In the genomic region with DNA sequence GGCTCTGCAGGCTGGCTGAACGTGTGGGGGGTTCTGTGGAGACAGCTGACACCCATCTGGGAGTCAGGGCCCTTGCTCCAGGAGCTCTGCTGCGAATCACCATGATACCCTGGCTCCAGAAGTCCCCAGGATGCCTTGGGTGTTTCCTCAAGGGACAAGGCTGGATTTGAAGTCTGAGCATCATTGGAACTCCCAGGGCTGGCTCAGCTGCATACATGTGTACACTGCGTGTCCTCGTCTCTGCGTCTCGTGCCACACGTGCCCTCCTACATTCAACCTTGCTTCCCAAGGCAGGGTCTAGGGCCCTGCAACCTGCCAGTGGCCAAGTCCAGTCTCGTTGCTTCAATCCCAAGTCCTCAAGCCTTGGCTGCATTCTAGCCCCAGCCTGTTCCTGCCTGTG, we compare ENCODE assay signal across 21 cellular contexts.
"Had no signal": no experiment of that assay in that cellular context is flagged by ENCODE, and none has a peak within 500 bp of the region (broad histone marks: within the 10 kb centered on the region; RNA-seq: fewer than 3 reads in every experiment).

No MANE protein-coding gene starts in this region.

- DNase-seq: activated CD4-positive, alpha-beta T cell treated with anti-CD3 and anti-CD28 coated beads, Interleukin-2, amount 50 U/mL, for 1 hour; activated CD8-positive, alpha-beta memory T cell treated with anti-CD3 and anti-CD28 coated beads, Interleukin-2, amount 50 U/mL, for 4 hours; activated gamma-delta T cell; activated naive CD4-positive, alpha-beta T cell treated with anti-CD3 and anti-CD28 coated beads, Interleukin-2, amount 10 ng/mL, durations not matched to agents 7 days and 5 days; activated naive CD8-positive, alpha-beta T cell treated with anti-CD3 and anti-CD28 coated beads, Interleukin-2, amount 50 U/mL, for 24 hours; activated T-cell treated with anti-CD3 and anti-CD28 coated beads, Interleukin-2, amount 50 U/mL, for 1 hour; endodermal cell; foreskin fibroblast; heart left ventricle; naive thymus-derived CD8-positive, alpha-beta T cell; stimulated activated CD4-positive, alpha-beta T cell treated with anti-CD3 and anti-CD28 coated beads, Interleukin-1b, Interleukin-23, amount 100 ng/mL, for 48 hours; stimulated activated naive CD4-positive, alpha-beta T cell treated with Interleukin-2 at 50 U/mL for 16 hours; T-helper 9 cell had no signal

- ATAC-seq: activated naive CD8-positive, alpha-beta T cell treated with anti-CD3 and anti-CD28 coated beads, Interleukin-2, amount 50 U/mL, for 24 hours; esophagus mucosa; heart left ventricle; naive thymus-derived CD8-positive, alpha-beta T cell had no signal

- H3K27me3 ChIP-seq: breast epithelium, heart left ventricle, right atrium auricular region, tibial nerve had no signal

- H3K27ac ChIP-seq: heart left ventricle, right atrium auricular region, VCaP had no signal

- H3K4me1 ChIP-seq: breast epithelium had no signal

- H3K9me3 ChIP-seq: breast epithelium, heart left ventricle, right atrium auricular region, tibial nerve had no signal

- H3K4me1 Mint-ChIP-seq: activated naive CD4-positive, alpha-beta T cell treated with anti-CD3 and anti-CD28 coated beads, Interleukin-2, amount 10 ng/mL, durations not matched to agents 7 days and 5 days; activated naive CD8-positive, alpha-beta T cell treated with anti-CD3 and anti-CD28 coated beads, Interleukin-2, amount 50 U/mL, for 24 hours; central memory CD8-positive, alpha-beta T cell had no signal

- H3K27ac Mint-ChIP-seq: activated naive CD4-positive, alpha-beta T cell treated with anti-CD3 and anti-CD28 coated beads, Interleukin-2, amount 10 ng/mL, durations not matched to agents 7 days and 5 days; activated naive CD8-positive, alpha-beta T cell treated with anti-CD3 and anti-CD28 coated beads, Interleukin-2, amount 50 U/mL, for 24 hours; dendritic cell treated with granulocyte-macrophage colony-stimulating factor and Interleukin-4, amounts not matched to agents 40 ng/mL and 50 ng/mL, for 4 days; endodermal cell had no signal

- H3K4me3 Mint-ChIP-seq: activated naive CD4-positive, alpha-beta T cell treated with anti-CD3 and anti-CD28 coated beads, Interleukin-2, amount 10 ng/mL, durations not matched to agents 7 days and 5 days; activated naive CD8-positive, alpha-beta T cell treated with anti-CD3 and anti-CD28 coated beads, Interleukin-2, amount 50 U/mL, for 24 hours; central memory CD8-positive, alpha-beta T cell; dendritic cell treated with granulocyte-macrophage colony-stimulating factor and Interleukin-4, amounts not matched to agents 40 ng/mL and 50 ng/mL, for 4 days; endodermal cell; naive thymus-derived CD8-positive, alpha-beta T cell had no signal

- H3K4me3 ChIP-seq: breast epithelium, heart left ventricle, right atrium auricular region, smooth muscle cell, tibial nerve had no signal

- H3K27me3 Mint-ChIP-seq: activated naive CD4-positive, alpha-beta T cell treated with anti-CD3 and anti-CD28 coated beads, Interleukin-2, amount 10 ng/mL, durations not matched to agents 7 days and 5 days; activated naive CD8-positive, alpha-beta T cell treated with anti-CD3 and anti-CD28 coated beads, Interleukin-2, amount 50 U/mL, for 24 hours; central memory CD8-positive, alpha-beta T cell had no signal

- H3K9me3 Mint-ChIP-seq: activated naive CD4-positive, alpha-beta T cell treated with anti-CD3 and anti-CD28 coated beads, Interleukin-2, amount 10 ng/mL, durations not matched to agents 7 days and 5 days; activated naive CD8-positive, alpha-beta T cell treated with anti-CD3 and anti-CD28 coated beads, Interleukin-2, amount 50 U/mL, for 24 hours; central memory CD8-positive, alpha-beta T cell; dendritic cell treated with granulocyte-macrophage colony-stimulating factor and Interleukin-4, amounts not matched to agents 40 ng/mL and 50 ng/mL, for 4 days; endodermal cell; naive thymus-derived CD8-positive, alpha-beta T cell had no signal
